Comparison of ENCODE assay signal across 10 cellular contexts in the genomic region with DNA sequence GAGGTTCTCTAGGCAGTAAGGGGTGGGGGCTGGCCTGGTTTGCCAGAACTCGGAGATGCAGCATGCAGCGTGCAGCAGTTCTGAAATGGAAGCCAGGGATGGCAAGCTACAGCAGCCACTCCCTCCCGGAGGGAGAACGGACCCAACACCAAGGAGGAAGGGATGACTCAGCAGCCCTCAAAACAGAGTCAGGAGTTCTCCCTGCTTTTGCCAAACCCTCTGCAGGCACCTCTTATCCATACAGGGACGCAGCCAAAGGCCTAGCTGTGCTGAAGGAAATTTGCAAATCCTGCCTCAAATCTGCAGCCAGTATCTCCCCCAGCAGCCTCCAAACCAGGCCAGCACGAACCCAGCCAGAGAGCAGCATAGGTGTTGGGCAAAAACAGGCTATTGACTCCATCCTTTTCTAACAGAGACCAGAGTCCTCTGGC. TPM values are rescaled to one million over a fixed set of nuclear protein-coding genes. Genes with fewer than 3 reads are reported as not detected.
DNase-seq lines count a peak whose midpoint lies in the region; ATAC-seq and TF ChIP-seq lines count a peak whose summit lies in the region.
"Had no signal": no experiment of that assay in that cellular context is flagged by ENCODE, and none has a peak within 500 bp of the region (broad histone marks: within the 10 kb centered on the region; RNA-seq: fewer than 3 reads in every experiment).

No MANE protein-coding gene starts in this region.

- H3K36me3 Mint-ChIP-seq in WTC11: no peaks in the 10 kb centered on the region; the same call in 1 of the 2 replicates
- no peaks in the 10 kb centered on the region for H3K36me3 Mint-ChIP-seq in CD8-positive, alpha-beta T cell
- H3K36me3 Mint-ChIP-seq: mesothelial cell of epicardium had no signal

- no peaks in the 10 kb centered on the region for H3K27me3 ChIP-seq in CD8-positive, alpha-beta T cell (ENCODE audit: insufficient read depth, low read length)

- H3K4me3 Mint-ChIP-seq in WTC11: no peak overlapping the region
- no peak overlapping the region for H3K4me3 Mint-ChIP-seq in CD8-positive, alpha-beta T cell
- H3K4me3 Mint-ChIP-seq: mesothelial cell of epicardium had no signal

- ATAC-seq in WTC11 (no peak; the same call in 1 of the 2 replicates), HG03442 (IDR thresholded peaks at IDR 0.05; ENCODE audit: unreplicated experiment) (no peak)
- no peak for ATAC-seq in CD8-positive, alpha-beta T cell

- TF ChIP-seq CTCF in WTC11 (IDR thresholded peaks at IDR 0.05): no peak
- no peak for TF ChIP-seq CTCF in CD8-positive, alpha-beta T cell (IDR thresholded peaks at IDR 0.05)

- CTCF ChIA-PET in WTC11 (lab: Charles Lee): no interaction called here
- CTCF ChIA-PET in CD8-positive, alpha-beta T cell (lab: Charles Lee): no interaction called here

- no peak overlapping the region for H3K4me3 ChIP-seq in CD8-positive, alpha-beta T cell (ENCODE audit: low read depth, low read length)

- H3K9me3 Mint-ChIP-seq in WTC11: peaks cover 6% of the 10 kb centered on the region
- no peaks in the 10 kb centered on the region for H3K9me3 Mint-ChIP-seq in CD8-positive, alpha-beta T cell
- H3K9me3 Mint-ChIP-seq: mesothelial cell of epicardium had no signal

- no peak overlapping the region for H3K27ac Mint-ChIP-seq in WTC11
- H3K27ac Mint-ChIP-seq in CD8-positive, alpha-beta T cell: no peak overlapping the region
- H3K27ac Mint-ChIP-seq: mesothelial cell of epicardium had no signal

- H3K9me3 ChIP-seq in CD8-positive, alpha-beta T cell (ENCODE audit: low read length): no peaks in the 10 kb centered on the region

- DNase-seq in C1 segment of cervical spinal cord (lab: John Stamatoyannopoulos, UW) (peak in 11 of 14 donors; percentile 8 to 82 (median 43)), WTC11 (ENCODE audit: low spot score) (no peak), head of caudate nucleus (peak in 37 of 42 donors; percentile 7 to 86 (median 44)), posterior cingulate gyrus (peak; percentile 31 to 95 (median 70)), NCI-H2171 (lab: John Stamatoyannopoulos, UW) (no peak)
- no peak for DNase-seq in activated CD4-positive, CD25-positive, alpha-beta regulatory T cell (lab: John Stamatoyannopoulos, UW)
- no peak for DNase-seq in CD8-positive, alpha-beta T cell
- DNase-seq: activated CD4-positive, alpha-beta T cell treated with anti-CD3 and anti-CD28 coated beads, Interleukin-2, amount 50 U/mL, for 48 hours had no signal

- no peaks in the 10 kb centered on the region for H3K4me1 ChIP-seq in CD8-positive, alpha-beta T cell (ENCODE audit: insufficient read depth, low read length)

- intact Hi-C loops in head of caudate nucleus (cut with DNase I): no loop called here
- intact Hi-C loops in posterior cingulate gyrus (cut with DNase I): no loop called here
- intact Hi-C loops in CD8-positive, alpha-beta T cell (cut with DNase I, micrococcal nuclease): no loop called here

- H3K27me3 Mint-ChIP-seq in WTC11 (ENCODE audit: low read depth): no peaks in the 10 kb centered on the region; the same call in none of the 2 replicates
- peaks cover 9% of the 10 kb centered on the region for H3K27me3 Mint-ChIP-seq in CD8-positive, alpha-beta T cell (ENCODE audit: low read depth)

- peaks cover 18% of the 10 kb centered on the region for H3K4me1 Mint-ChIP-seq in WTC11
- no peaks in the 10 kb centered on the region for H3K4me1 Mint-ChIP-seq in CD8-positive, alpha-beta T cell (ENCODE audit: low read depth)

- no peak overlapping the region for H3K27ac ChIP-seq in CD8-positive, alpha-beta T cell (ENCODE audit: low read depth, low read length)

- POLR2A ChIA-PET in WTC11 (lab: Charles Lee): no interaction called here
- POLR2A ChIA-PET in CD8-positive, alpha-beta T cell (lab: Charles Lee): no interaction called here

- H3K36me3 ChIP-seq in CD8-positive, alpha-beta T cell (ENCODE audit: insufficient read depth, low read length): no peaks in the 10 kb centered on the region

TF ChIP-seq in WTC11, 78 proteins besides CTCF, POLR2A, EP300 and RAD21:
- TF ChIP-seq NFE2L1 (CRISPR knock-in tag; IDR thresholded peaks at IDR 0.05): peak; percentile 67; the same call in 1 of the 2 replicates
- TF ChIP-seq CBFB (CRISPR knock-in tag; IDR thresholded peaks at IDR 0.05; ENCODE audit: low read depth): no peak
- no peak for TF ChIP-seq HMGXB4 (CRISPR knock-in tag; IDR thresholded peaks at IDR 0.05)
- TF ChIP-seq ZNF138 (CRISPR knock-in tag; conservative IDR thresholded peaks at IDR 0.05): no peak
- no peak for TF ChIP-seq CREM (CRISPR knock-in tag; IDR thresholded peaks at IDR 0.05)

RNA-seq across cellular contexts. Expression of gene SERPINA3, which starts 10.2 kb away (rescaled TPM):
- 2.7 to 3.5 TPM (median 3.0 TPM) in 3 replicates for total RNA-seq in WTC11 (2021)
- total RNA-seq in CD8-positive, alpha-beta T cell: not detected

RNA-seq across cellular contexts. Expression of gene SERPINA5, which starts 20.8 kb away (rescaled TPM):
- 1.5 to 3.2 TPM (median 2.2 TPM) in 3 replicates for total RNA-seq in WTC11 (2021)
- not detected for total RNA-seq in CD8-positive, alpha-beta T cell

RNA-seq across cellular contexts. Expression of gene SERPINA4, which starts 40.7 kb away (rescaled TPM):
- 0.14 to 0.25 TPM in 2 of 3 replicates, not detected in the other for total RNA-seq in WTC11 (2021)
- total RNA-seq in CD8-positive, alpha-beta T cell: not detected
- total RNA-seq: mesothelial cell of epicardium had no signal

Comparison
In these comparisons a context has a peak if more than half of its experiments do, and no peak if none do; other contexts are left out.
1. DNase-seq: peak in C1 segment of cervical spinal cord (11 of 14), head of caudate nucleus (37 of 42) and posterior cingulate gyrus (10 of 10); none in WTC11 (single experiment), activated CD4-positive, CD25-positive, alpha-beta regulatory T cell (0 of 4), NCI-H2171 (single experiment) and CD8-positive, alpha-beta T cell (0 of 7).